14 cellular contexts compared by ENCODE assay signal in the genomic region with DNA sequence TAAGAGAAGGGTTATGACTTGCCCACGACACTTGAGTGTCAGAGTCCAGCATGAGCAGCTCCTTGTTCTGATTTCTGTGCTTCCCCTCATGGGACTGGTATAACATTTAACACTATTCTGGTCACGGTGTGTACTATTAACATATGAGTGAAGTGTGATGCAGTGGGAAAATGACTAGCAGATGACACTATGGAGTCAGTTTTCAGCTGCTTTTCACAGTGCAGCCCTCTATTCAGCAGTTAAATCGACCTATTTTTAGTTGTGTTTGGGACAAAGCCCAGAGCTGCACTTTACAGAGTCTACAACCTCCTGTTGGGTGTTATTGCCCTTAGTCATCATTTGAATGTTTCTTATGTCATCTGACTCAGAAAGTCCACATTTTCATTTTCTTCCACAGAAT. TPM values are rescaled to one million over a fixed set of nuclear protein-coding genes. Genes with fewer than 3 reads are reported as not detected.
A peak's percentile ranks its signal among the peaks of the same experiment; 100 is the strongest.
DNase-seq lines count a peak whose midpoint lies in the region; ATAC-seq and TF ChIP-seq lines count a peak whose summit lies in the region.
"Had no signal": no experiment of that assay in that cellular context is flagged by ENCODE, and none has a peak within 500 bp of the region (broad histone marks: within the 10 kb centered on the region; RNA-seq: fewer than 3 reads in every experiment).

No MANE protein-coding gene starts in this region.

- TF ChIP-seq POLR2A in gastroesophageal sphincter (IDR thresholded peaks at IDR 0.05) = no peak

- H3K27ac ChIP-seq in gastroesophageal sphincter = no peak overlapping the region
- H3K27ac ChIP-seq in WERI-Rb-1 = no peak overlapping the region

- in situ Hi-C loops in G401 (cut with HindIII; ENCODE audit: low sequenced_read_pairs) = no loop called here

- no peaks in the 10 kb centered on the region for H3K4me1 Mint-ChIP-seq in activated T-helper 1 cell treated with anti-CD3 and anti-CD28 coated beads, Interleukin-12 subunit alpha, Interleukin-12 subunit beta, Interleukin-2, Interleukin-4 antibody, amounts not matched to agents 30 ng/mL and 10 ng/mL and 1 ng/mL, durations not matched to agents 14 hours and 24 hours and 36 hours (ENCODE audit: low read depth)
- H3K4me1 Mint-ChIP-seq: endodermal cell had no signal

- no peaks in the 10 kb centered on the region for H3K9me3 Mint-ChIP-seq in activated T-helper 1 cell treated with anti-CD3 and anti-CD28 coated beads, Interleukin-12 subunit alpha, Interleukin-12 subunit beta, Interleukin-2, Interleukin-4 antibody, amounts not matched to agents 30 ng/mL and 10 ng/mL and 1 ng/mL, durations not matched to agents 14 hours and 24 hours and 36 hours
- H3K9me3 Mint-ChIP-seq: endodermal cell had no signal

- whole genome bisulfite sequencing in gastroesophageal sphincter (ENCODE audit: low coverage in 1 of 2), 2 donors = 15 to 31% methylated on average over 3 of the region's 3 CpGs

- DNase-seq in GM04503 (ENCODE audit: low read depth) (peak; percentile 86), amniotic stem cell (lab: John Stamatoyannopoulos, UW) (peak; percentile 54), skeletal muscle cell (ENCODE audit: low read depth) (peak; percentile 96), G401 (ENCODE audit: low spot score) (no peak), SKM-1 (lab: John Stamatoyannopoulos, UW; ENCODE audit: unreplicated experiment) (no peak), WERI-Rb-1 (no peak)
- DNase-seq in activated T-helper 1 cell treated with anti-CD3 and anti-CD28 coated beads, Interleukin-12 subunit alpha, Interleukin-12 subunit beta, Interleukin-2, Interleukin-4 antibody, amounts not matched to agents 30 ng/mL and 10 ng/mL and 1 ng/mL, durations not matched to agents 14 hours and 24 hours and 36 hours (ENCODE audit: low spot score) = no peak
- DNase-seq: activated CD4-positive, CD25-positive, alpha-beta regulatory T cell; activated effector memory CD4-positive, alpha-beta T cell treated with Interleukin-2 at 50 U/mL for 16 hours; endodermal cell; OCI-M1; small intestine had no signal

- H3K9me3 ChIP-seq in gastroesophageal sphincter = no peaks in the 10 kb centered on the region
- no peaks in the 10 kb centered on the region for H3K9me3 ChIP-seq in WERI-Rb-1 (ENCODE audit: severe bottlenecking)

- ATAC-seq in gastroesophageal sphincter = peak; percentile 39

- intact Hi-C loops in activated T-helper 1 cell treated with anti-CD3 and anti-CD28 coated beads, Interleukin-12 subunit alpha, Interleukin-12 subunit beta, Interleukin-2, Interleukin-4 antibody, amounts not matched to agents 30 ng/mL and 10 ng/mL and 1 ng/mL, durations not matched to agents 14 hours and 24 hours and 36 hours (cut with micrococcal nuclease) = no loop called here

- H3K36me3 Mint-ChIP-seq in activated T-helper 1 cell treated with anti-CD3 and anti-CD28 coated beads, Interleukin-12 subunit alpha, Interleukin-12 subunit beta, Interleukin-2, Interleukin-4 antibody, amounts not matched to agents 30 ng/mL and 10 ng/mL and 1 ng/mL, durations not matched to agents 14 hours and 24 hours and 36 hours (ENCODE audit: low read depth) = no peaks in the 10 kb centered on the region

- H3K4me3 Mint-ChIP-seq in activated T-helper 1 cell treated with anti-CD3 and anti-CD28 coated beads, Interleukin-12 subunit alpha, Interleukin-12 subunit beta, Interleukin-2, Interleukin-4 antibody, amounts not matched to agents 30 ng/mL and 10 ng/mL and 1 ng/mL, durations not matched to agents 14 hours and 24 hours and 36 hours = no peak overlapping the region
- H3K4me3 Mint-ChIP-seq: endodermal cell had no signal

- H3K27me3 ChIP-seq in gastroesophageal sphincter (no peaks in the 10 kb centered on the region), WERI-Rb-1 (ENCODE audit: insufficient read depth, low read depth, severe bottlenecking) (no peaks in the 10 kb centered on the region)

- no peak for TF ChIP-seq EP300 in gastroesophageal sphincter (IDR thresholded peaks at IDR 0.05)

- H3K36me3 ChIP-seq in gastroesophageal sphincter (no peaks in the 10 kb centered on the region), WERI-Rb-1 (no peaks in the 10 kb centered on the region)

- no peaks in the 10 kb centered on the region for H3K4me1 ChIP-seq in gastroesophageal sphincter

- H3K27me3 Mint-ChIP-seq in activated T-helper 1 cell treated with anti-CD3 and anti-CD28 coated beads, Interleukin-12 subunit alpha, Interleukin-12 subunit beta, Interleukin-2, Interleukin-4 antibody, amounts not matched to agents 30 ng/mL and 10 ng/mL and 1 ng/mL, durations not matched to agents 14 hours and 24 hours and 36 hours (ENCODE audit: insufficient read depth) = peaks cover 2% of the 10 kb centered on the region

- H3K4me3 ChIP-seq in gastroesophageal sphincter = no peak overlapping the region
- H3K4me3 ChIP-seq in skeletal muscle cell (ENCODE audit: low read depth, low read length) = no peak overlapping the region
- no peak overlapping the region for H3K4me3 ChIP-seq in WERI-Rb-1 (ENCODE audit: low read depth, low read length)
- H3K4me3 ChIP-seq: lung had no signal

- H3K27ac Mint-ChIP-seq in activated T-helper 1 cell treated with anti-CD3 and anti-CD28 coated beads, Interleukin-12 subunit alpha, Interleukin-12 subunit beta, Interleukin-2, Interleukin-4 antibody, amounts not matched to agents 30 ng/mL and 10 ng/mL and 1 ng/mL, durations not matched to agents 14 hours and 24 hours and 36 hours = no peak overlapping the region
- H3K27ac Mint-ChIP-seq: endodermal cell had no signal

- TF ChIP-seq CTCF in gastroesophageal sphincter (IDR thresholded peaks at IDR 0.05) = no peak
- TF ChIP-seq CTCF in WERI-Rb-1 (IDR thresholded peaks at IDR 0.05; ENCODE audit: low read depth, low read length) = no peak

RNA-seq across cellular contexts. Expression of gene CHSY3, which starts 59.1 kb away (rescaled TPM):
- total RNA-seq in gastroesophageal sphincter = 1 to 10 TPM in 3 of 4 donors, under 1 TPM in 1; 0.78 to 3.4 (median 2.8) TPM
- total RNA-seq in activated T-helper 1 cell treated with anti-CD3 and anti-CD28 coated beads, Interleukin-12 subunit alpha, Interleukin-12 subunit beta, Interleukin-2, Interleukin-4 antibody, amounts not matched to agents 30 ng/mL and 10 ng/mL and 1 ng/mL, durations not matched to agents 14 hours and 24 hours and 36 hours = not detected in 2 replicates
- total RNA-seq in G401 (2014; rRNA removed; shearing (Covaris generic)) = 0.06 TPM in 1 of 2 replicates, not detected in the other

Comparison
In these comparisons a context has a peak if more than half of its experiments do, and no peak if none do; other contexts are left out.
1. DNase-seq: peak in GM04503 (single experiment), amniotic stem cell (single experiment) and skeletal muscle cell (single experiment); none in activated T-helper 1 cell treated with anti-CD3 and anti-CD28 coated beads, Interleukin-12 subunit alpha, Interleukin-12 subunit beta, Interleukin-2, Interleukin-4 antibody, amounts not matched to agents 30 ng/mL and 10 ng/mL and 1 ng/mL, durations not matched to agents 14 hours and 24 hours and 36 hours (single experiment), G401 (single experiment), SKM-1 (single experiment) and WERI-Rb-1 (single experiment).